In genomic region chr12:89540586-89540985, GRCh38 we compare ENCODE assay signal across 27 cellular contexts. TPM values are rescaled to one million over a fixed set of nuclear protein-coding genes. Genes with fewer than 3 reads are reported as not detected.
DNase-seq lines count a peak whose midpoint lies in the region; ATAC-seq and TF ChIP-seq lines count a peak whose summit lies in the region.
"Had no signal": no experiment of that assay in that cellular context is flagged by ENCODE, and none has a peak within 500 bp of the region (broad histone marks: within the 10 kb centered on the region; RNA-seq: fewer than 3 reads in every experiment).

No MANE protein-coding gene starts in this region.

- H3K27me3 ChIP-seq in Caco-2 (replicated peaks; ENCODE audit: control insufficient read depth, insufficient read depth, low read length) (no peaks in the 10 kb centered on the region), WERI-Rb-1 (ENCODE audit: insufficient read depth, low read depth, severe bottlenecking) (no peaks in the 10 kb centered on the region), parathyroid adenoma (ENCODE audit: control insufficient read depth, insufficient read depth, low read length) (no peaks in the 10 kb centered on the region)
- H3K27me3 ChIP-seq: BE2C had no signal

- H3K4me3 ChIP-seq in Caco-2 (ENCODE audit: low read depth, low read length) (no peak overlapping the region), WERI-Rb-1 (ENCODE audit: low read depth, low read length) (no peak overlapping the region), parathyroid adenoma (ENCODE audit: low read depth, low read length) (no peak overlapping the region), mucosa of descending colon (no peak overlapping the region)
- H3K4me3 ChIP-seq: GM12878 had no signal

- POLR2A ChIA-PET in Caco-2 (lab: Charles Lee), result no interaction called here

- DNase-seq in Caco-2, result peak in 1 of 2 experiments; percentile 22
- DNase-seq in NCI-H82 treated with DMSO at 0.1 percent for 48 hours (lab: John Stamatoyannopoulos, UW; ENCODE audit: unreplicated experiment), result peak; percentile 63
- peak; percentile 79 for DNase-seq in WERI-Rb-1
- no peak for DNase-seq in mucosa of descending colon
- DNase-seq in stimulated activated CD8-positive, alpha-beta memory T cell treated with anti-CD3 and anti-CD28 coated beads, Interleukin-4, amount 100 ng/mL, for 48 hours, result no peak
- no peak for DNase-seq in stimulated activated naive B cell treated with anti-CD40 and anti-IgM and Interleukin-4, amounts not matched to agents 10 μg/mL and 1 μg/mL and 100 μg/mL, for 72 hours
- DNase-seq in activated gamma-delta T cell treated with Interleukin-2 at 50 U/mL for 16 hours, result no peak
- DNase-seq: 8988T, ACHN, BE2C, EL, GDM1, H7, KBM-7, MV-4-11, NCI-H1105, NCI-H1436 treated with DMSO at 0.1 percent for 48 hours, NCI-H2029, NCI-H446, NCI-H524 treated with DMSO at 0.1 percent for 48 hours, NCI-H774, SHP77 had no signal

- ATAC-seq in mucosa of descending colon, result no peak
- ATAC-seq in stimulated activated naive B cell treated with anti-CD40 and anti-IgM and Interleukin-4, amounts not matched to agents 10 μg/mL and 1 μg/mL and 100 μg/mL, for 72 hours (replicated peaks), result no peak
- ATAC-seq: Panc1 had no signal

- H2AFZ ChIP-seq in parathyroid adenoma, result no peak overlapping the region

- no peaks in the 10 kb centered on the region for H3K9me3 Mint-ChIP-seq in Caco-2 (ENCODE audit: unreplicated experiment)
- no peaks in the 10 kb centered on the region for H3K9me3 Mint-ChIP-seq in stimulated activated naive B cell treated with anti-CD40 and anti-IgM and Interleukin-4, amounts not matched to agents 10 μg/mL and 1 μg/mL and 100 μg/mL, for 72 hours
- H3K9me3 Mint-ChIP-seq: CD14-positive monocyte had no signal

- H3K4me2 ChIP-seq in parathyroid adenoma (ENCODE audit: low read length), result no peak overlapping the region

- no peaks in the 10 kb centered on the region for H3K79me2 ChIP-seq in parathyroid adenoma

- H3K9me3 ChIP-seq in Caco-2 (no peaks in the 10 kb centered on the region), WERI-Rb-1 (ENCODE audit: severe bottlenecking) (no peaks in the 10 kb centered on the region), parathyroid adenoma (ENCODE audit: control insufficient read depth, low read length) (no peaks in the 10 kb centered on the region), mucosa of descending colon (no peaks in the 10 kb centered on the region)
- H3K9me3 ChIP-seq: BE2C had no signal

- no peaks in the 10 kb centered on the region for H3K27me3 Mint-ChIP-seq in Caco-2 (ENCODE audit: insufficient read depth, unreplicated experiment)
- H3K27me3 Mint-ChIP-seq in stimulated activated naive B cell treated with anti-CD40 and anti-IgM and Interleukin-4, amounts not matched to agents 10 μg/mL and 1 μg/mL and 100 μg/mL, for 72 hours, result no peaks in the 10 kb centered on the region

- peak overlapping the region; percentile 59 for H3K27ac ChIP-seq in WERI-Rb-1
- peak overlapping the region; percentile 22 for H3K27ac ChIP-seq in parathyroid adenoma
- H3K27ac ChIP-seq: RWPE1 had no signal

- BruUV-seq in Caco-2 (replicated peaks; lab: Mats Ljungman, UMichigan), result no TSS peak

- peaks cover 28% of the 10 kb centered on the region for H3K4me1 Mint-ChIP-seq in Caco-2 (ENCODE audit: low read depth, unreplicated experiment)
- peaks cover 18 to 20% of the 10 kb centered on the region in 2 donors for H3K4me1 Mint-ChIP-seq in stimulated activated naive B cell treated with anti-CD40 and anti-IgM and Interleukin-4, amounts not matched to agents 10 μg/mL and 1 μg/mL and 100 μg/mL, for 72 hours

- H3K4me1 ChIP-seq in Caco-2, result peaks cover 41% of the 10 kb centered on the region
- peaks cover 18% of the 10 kb centered on the region for H3K4me1 ChIP-seq in parathyroid adenoma
- peaks cover 16% of the 10 kb centered on the region for H3K4me1 ChIP-seq in mucosa of descending colon (ENCODE audit: low read depth)

- no peak for TF ChIP-seq CTCF in Caco-2 (IDR thresholded peaks at IDR 0.05; ENCODE audit: insufficient read depth in 1 of 2, low read depth in 1 of 2, low read length in 1 of 2, severe bottlenecking in 1 of 2, unreplicated experiment in 1 of 2)
- TF ChIP-seq CTCF in WERI-Rb-1 (IDR thresholded peaks at IDR 0.05; ENCODE audit: low read depth, low read length), result no peak
- no peak for TF ChIP-seq CTCF in parathyroid adenoma (IDR thresholded peaks at IDR 0.05)
- TF ChIP-seq CTCF in mucosa of descending colon (IDR thresholded peaks at IDR 0.05), result no peak

- H3K36me3 ChIP-seq in Caco-2 (ENCODE audit: control insufficient read depth, insufficient read depth, low read length) (no peaks in the 10 kb centered on the region; the same call in 1 of the 2 replicates), WERI-Rb-1 (no peaks in the 10 kb centered on the region), parathyroid adenoma (ENCODE audit: control insufficient read depth, insufficient read depth, low read length) (no peaks in the 10 kb centered on the region), mucosa of descending colon (ENCODE audit: low read depth) (no peaks in the 10 kb centered on the region)
- H3K36me3 ChIP-seq: BE2C had no signal

- no peak overlapping the region for H3K9ac ChIP-seq in parathyroid adenoma

- H3K27ac Mint-ChIP-seq in Caco-2 (ENCODE audit: unreplicated experiment), result peak overlapping the region; percentile 49
- H3K27ac Mint-ChIP-seq in stimulated activated naive B cell treated with anti-CD40 and anti-IgM and Interleukin-4, amounts not matched to agents 10 μg/mL and 1 μg/mL and 100 μg/mL, for 72 hours, result no peak overlapping the region
- H3K27ac Mint-ChIP-seq: CD14-positive monocyte had no signal

- H3K4me3 Mint-ChIP-seq in Caco-2 (ENCODE audit: unreplicated experiment), result no peak overlapping the region
- no peak overlapping the region for H3K4me3 Mint-ChIP-seq in stimulated activated naive B cell treated with anti-CD40 and anti-IgM and Interleukin-4, amounts not matched to agents 10 μg/mL and 1 μg/mL and 100 μg/mL, for 72 hours
- H3K4me3 Mint-ChIP-seq: CD14-positive monocyte had no signal

- CTCF ChIA-PET in Caco-2 (lab: Charles Lee), result no interaction called here

- no peaks in the 10 kb centered on the region for H3K36me3 Mint-ChIP-seq in Caco-2 (ENCODE audit: insufficient read depth, unreplicated experiment)
- peaks cover 4 to 7% of the 10 kb centered on the region in 2 donors for H3K36me3 Mint-ChIP-seq in stimulated activated naive B cell treated with anti-CD40 and anti-IgM and Interleukin-4, amounts not matched to agents 10 μg/mL and 1 μg/mL and 100 μg/mL, for 72 hours

- intact Hi-C loops in Caco-2 (cut with micrococcal nuclease; ENCODE audit: unreplicated experiment) (loop anchor here (5.0 to 10.0 kb wide), 5 partner anchors 107 to 1314 kb away; no protein-coding TSS in a partner anchor), mucosa of descending colon (cut with DNase I, micrococcal nuclease) (loop anchor here in 1 of 2 donors (5.0 to 10.0 kb wide), 2 partner anchors 424 to 562 kb away; no protein-coding TSS in a partner anchor)

RNA-seq across cellular contexts. Expression of gene POC1B, which starts 14.7 kb away (rescaled TPM):
- 14.1 and 16.1 TPM in 2 replicates for total RNA-seq in Caco-2 (2022)
- total RNA-seq in mucosa of descending colon, result 10 to 100 TPM; 20.3 to 24.5 (median 24.1) TPM

RNA-seq across cellular contexts. Expression of gene GALNT4, which starts 16.0 kb away (rescaled TPM):
- total RNA-seq in Caco-2 (2022) (6.6 and 7.2 TPM in 2 replicates), mucosa of descending colon (10 to 100 TPM; 19.3 to 49.6 (median 41.9) TPM)

Comparison
In these comparisons a context has a peak if more than half of its experiments do, and no peak if none do; other contexts are left out.
1. DNase-seq: peak in NCI-H82 treated with DMSO at 0.1 percent for 48 hours (single experiment) and WERI-Rb-1 (single experiment); none in mucosa of descending colon (0 of 3), stimulated activated CD8-positive, alpha-beta memory T cell treated with anti-CD3 and anti-CD28 coated beads, Interleukin-4, amount 100 ng/mL, for 48 hours (single experiment), stimulated activated naive B cell treated with anti-CD40 and anti-IgM and Interleukin-4, amounts not matched to agents 10 μg/mL and 1 μg/mL and 100 μg/mL, for 72 hours (single experiment) and activated gamma-delta T cell treated with Interleukin-2 at 50 U/mL for 16 hours (single experiment).